32 cellular contexts compared by ENCODE assay signal in the genomic region with DNA sequence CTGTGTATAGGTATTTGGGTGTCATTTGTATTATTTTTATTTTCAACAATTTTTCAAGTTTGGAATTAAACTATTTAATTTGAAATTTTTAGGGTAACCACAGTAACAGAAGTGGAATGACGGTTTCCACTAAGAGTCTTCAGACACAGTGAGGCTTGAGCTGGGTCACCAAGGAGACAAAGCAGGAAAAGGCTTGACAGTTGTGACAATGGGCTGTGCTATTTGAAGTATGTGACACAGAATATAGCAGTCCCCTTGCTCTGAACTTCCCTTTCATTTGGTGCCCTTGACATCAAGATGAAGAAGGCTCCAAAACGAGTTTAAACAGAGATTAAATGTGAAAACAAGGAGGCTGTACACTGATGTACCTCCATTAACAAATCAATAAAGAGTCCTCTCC.
"Had no signal": no experiment of that assay in that cellular context is flagged by ENCODE, and none has a peak within 500 bp of the region (broad histone marks: within the 10 kb centered on the region; RNA-seq: fewer than 3 reads in every experiment).

No MANE protein-coding gene starts in this region.

- H3K36me3 ChIP-seq: adrenal gland, cardiac muscle cell, colonic mucosa, gastrocnemius medialis, right atrium auricular region, suprapubic skin, tibial artery, upper lobe of right lung had no signal

- H3K9me3 ChIP-seq: adrenal gland, body of pancreas, colonic mucosa, gastrocnemius medialis, psoas muscle, right atrium auricular region, suprapubic skin, tibial artery, upper lobe of right lung had no signal

- H3K27ac Mint-ChIP-seq: activated naive CD4-positive, alpha-beta T cell treated with anti-CD3 and anti-CD28 coated beads for 36 hours; activated naive CD8-positive, alpha-beta T cell treated with anti-CD3 and anti-CD28 coated beads for 36 hours; activated T-cell treated with anti-CD3 and anti-CD28 coated beads, Interleukin-2, amount 50 U/mL, for 72 hours; natural killer cell treated with Interleukin-12 subunit alpha and Interleukin-12 subunit beta and Interleukin-15 and Interleukin-18, amount 100 ng/mL, for 72 hours had no signal

- H3K9ac ChIP-seq: parathyroid adenoma had no signal

- H3K27me3 Mint-ChIP-seq: activated naive CD8-positive, alpha-beta T cell treated with anti-CD3 and anti-CD28 coated beads for 36 hours; natural killer cell treated with Interleukin-12 subunit alpha and Interleukin-12 subunit beta and Interleukin-15 and Interleukin-18, amount 100 ng/mL, for 72 hours had no signal

- H3K27me3 ChIP-seq: adrenal gland, body of pancreas, cardiac muscle cell, colonic mucosa, gastrocnemius medialis, right atrium auricular region, suprapubic skin, tibial artery, upper lobe of right lung had no signal

- H3K79me2 ChIP-seq: parathyroid adenoma had no signal

- ATAC-seq: activated T-cell treated with anti-CD3 and anti-CD28 coated beads, Interleukin-2, amount 50 U/mL, for 72 hours; body of pancreas; gastrocnemius medialis; left cardiac atrium; left ventricle myocardium superior; natural killer cell treated with Interleukin-12 subunit alpha and Interleukin-12 subunit beta and Interleukin-15 and Interleukin-18, amount 100 ng/mL, for 72 hours; psoas muscle; upper lobe of right lung had no signal

- H3K9me3 Mint-ChIP-seq: activated naive CD4-positive, alpha-beta T cell treated with anti-CD3 and anti-CD28 coated beads for 36 hours; activated naive CD8-positive, alpha-beta T cell treated with anti-CD3 and anti-CD28 coated beads for 36 hours had no signal

- H3K4me1 ChIP-seq: adrenal gland, body of pancreas, colonic mucosa, gastrocnemius medialis, parathyroid adenoma, psoas muscle, right atrium auricular region, suprapubic skin, tibial artery, upper lobe of right lung had no signal

- H3K36me3 Mint-ChIP-seq: activated naive CD8-positive, alpha-beta T cell treated with anti-CD3 and anti-CD28 coated beads for 36 hours had no signal

- H3K4me3 Mint-ChIP-seq: activated naive CD4-positive, alpha-beta T cell treated with anti-CD3 and anti-CD28 coated beads for 36 hours; activated naive CD8-positive, alpha-beta T cell treated with anti-CD3 and anti-CD28 coated beads for 36 hours; activated T-cell treated with anti-CD3 and anti-CD28 coated beads, Interleukin-2, amount 50 U/mL, for 72 hours; natural killer cell treated with Interleukin-12 subunit alpha and Interleukin-12 subunit beta and Interleukin-15 and Interleukin-18, amount 100 ng/mL, for 72 hours had no signal

- H2AFZ ChIP-seq: parathyroid adenoma had no signal

- H3K4me1 Mint-ChIP-seq: activated naive CD8-positive, alpha-beta T cell treated with anti-CD3 and anti-CD28 coated beads for 36 hours had no signal

- DNase-seq: activated CD4-positive, alpha-beta T cell treated with anti-CD3 and anti-CD28 coated beads for 4 hours; activated CD4-positive, alpha-beta T cell treated with anti-CD3 and anti-CD28 coated beads, Interleukin-2, amount 50 U/mL, for 4 hours; activated effector memory CD4-positive, alpha-beta T cell treated with Interleukin-2 at 50 U/mL for 16 hours; activated naive CD4-positive, alpha-beta T cell treated with anti-CD3 and anti-CD28 coated beads for 36 hours; activated naive CD8-positive, alpha-beta T cell treated with anti-CD3 and anti-CD28 coated beads for 36 hours; activated T-cell treated with anti-CD3 and anti-CD28 coated beads for 4 hours; activated T-cell treated with anti-CD3 and anti-CD28 coated beads, Interleukin-2, amount 50 U/mL, for 72 hours; adrenal gland; aorta; body of pancreas; cerebellar nuclear complex; colonic mucosa; effector CD8-positive, alpha-beta T cell; erythroblast; gastrocnemius medialis; glutamatergic neuron; islet precursor cell; left cardiac atrium; left ventricle myocardium superior; midbrain; nucleus accumbens; psoas muscle; stimulated activated CD4-positive, alpha-beta T cell treated with anti-CD3 and anti-CD28 coated beads, Interleukin-15, amount 100 ng/mL, for 24 hours; stimulated activated CD4-positive, alpha-beta T cell treated with anti-CD3 and anti-CD28 coated beads, Interleukin-2, amount 100 ng/mL, for 24 hours; stimulated activated naive CD4-positive, alpha-beta T cell; tibial artery; upper lobe of right lung had no signal

- H3K27ac ChIP-seq: adrenal gland, body of pancreas, colonic mucosa, gastrocnemius medialis, parathyroid adenoma, psoas muscle, right atrium auricular region, suprapubic skin, tibial artery, upper lobe of right lung had no signal

- H3K4me3 ChIP-seq: adrenal gland, body of pancreas, cardiac muscle cell, colonic mucosa, gastrocnemius medialis, psoas muscle, right atrium auricular region, suprapubic skin, tibial artery, upper lobe of right lung had no signal
